ENCODE assay signal across 20 cellular contexts in the genomic region with DNA sequence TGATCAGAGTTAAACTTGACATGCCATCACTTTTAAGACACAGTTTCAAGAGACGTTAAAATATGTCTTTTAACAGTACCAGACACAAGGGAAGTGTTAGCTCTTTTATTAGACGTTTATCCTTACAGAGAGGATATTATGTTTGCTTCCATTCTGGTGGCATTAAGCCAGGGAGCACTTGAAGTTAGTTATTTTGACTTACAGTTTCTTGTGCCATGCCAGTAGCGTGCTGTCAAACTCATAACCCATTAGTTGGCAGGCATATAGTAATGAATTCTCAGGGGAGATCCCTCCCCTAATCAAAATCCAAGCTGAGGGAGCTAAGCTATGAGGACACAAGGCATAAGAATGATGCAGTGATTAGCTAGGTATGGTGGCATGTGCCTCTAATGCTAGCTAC.
A peak's percentile ranks its signal among the peaks of the same experiment; 100 is the strongest.
DNase-seq lines count a peak whose midpoint lies in the region; ATAC-seq, FAIRE-seq and TF ChIP-seq lines count a peak whose summit lies in the region.
"Had no signal": no experiment of that assay in that cellular context is flagged by ENCODE, and none has a peak within 500 bp of the region (broad histone marks: within the 10 kb centered on the region; RNA-seq: fewer than 3 reads in every experiment).

No MANE protein-coding gene starts in this region.

- H3K27ac ChIP-seq in heart left ventricle (no peak overlapping the region), neural cell (ENCODE audit: low read length) (peak overlapping the region; percentile 10), upper lobe of left lung (no peak overlapping the region)
- H3K27ac ChIP-seq: HL-60, PC-9, RWPE1, SJSA1 had no signal

- no peaks in the 10 kb centered on the region for H3K79me2 ChIP-seq in neural cell (replicated peaks; ENCODE audit: insufficient read depth, low read length)

- H3K4me3 ChIP-seq in heart left ventricle: no peak overlapping the region
- H3K4me3 ChIP-seq in neural cell (ENCODE audit: low read length): no peak overlapping the region
- no peak overlapping the region for H3K4me3 ChIP-seq in upper lobe of left lung
- H3K4me3 ChIP-seq: MG63, PC-9, SJSA1 had no signal

- no peak for DNase-seq in heart left ventricle
- DNase-seq in left cardiac atrium: no peak
- DNase-seq in H54 (ENCODE audit: insufficient read length, low spot score): no peak
- no peak for DNase-seq in WTC11 (ENCODE audit: low spot score)
- no peak for DNase-seq in OCI-M1 (lab: John Stamatoyannopoulos, UW)
- no peak for DNase-seq in LoVo (ENCODE audit: low spot score)
- DNase-seq in upper lobe of left lung: no peak
- DNase-seq: COR-L47, HCEC 1CT, MG63, NCI-H1048, NCI-H1436 treated with DMSO at 0.1 percent for 48 hours, NCI-H2029, NCI-H748 treated with DMSO at 0.1 percent for 48 hours, PC-9 had no signal

- peak overlapping the region; percentile 63 for H3K27ac Mint-ChIP-seq in WTC11
- H3K27ac Mint-ChIP-seq: B cell had no signal

- no peaks in the 10 kb centered on the region for H3F3A ChIP-seq in neural cell (ENCODE audit: insufficient read depth, low read length, poor library complexity, severe bottlenecking)

- H3K9me3 Mint-ChIP-seq in WTC11: no peaks in the 10 kb centered on the region

- peak in 3 of 4 donors; percentile 11 to 39 (median 36) for ATAC-seq in heart left ventricle
- no peak for ATAC-seq in left cardiac atrium
- ATAC-seq in WTC11: no peak
- no peak for ATAC-seq in upper lobe of left lung (ENCODE audit: low FRiP score in 2 of 2)

- H3K9ac ChIP-seq in neural cell (ENCODE audit: low read length): no peak overlapping the region

- H3K36me3 Mint-ChIP-seq in WTC11: peaks cover 9% of the 10 kb centered on the region

- H3K4me1 Mint-ChIP-seq in WTC11: no peaks in the 10 kb centered on the region
- H3K4me1 Mint-ChIP-seq: B cell had no signal

- TF ChIP-seq CTCF in heart left ventricle (IDR thresholded peaks at IDR 0.05) (no peak), WTC11 (IDR thresholded peaks at IDR 0.05) (no peak), neural cell (IDR thresholded peaks at IDR 0.05; ENCODE audit: poor library complexity, severe bottlenecking) (no peak), upper lobe of left lung (IDR thresholded peaks at IDR 0.05) (no peak)

- H3K36me3 ChIP-seq in heart left ventricle (peaks cover 0 to 46% (median 24%) of the 10 kb centered on the region in 9 donors), neural cell (ENCODE audit: insufficient read depth, low read length) (no peaks in the 10 kb centered on the region), upper lobe of left lung (peaks cover 0 to 26% (median 7%) of the 10 kb centered on the region in 4 donors)
- H3K36me3 ChIP-seq: SJSA1 had no signal

- TF ChIP-seq RAD21 in neural cell (conservative IDR thresholded peaks at IDR 0.05): no peak

- no peaks in the 10 kb centered on the region for H3K27me3 ChIP-seq in heart left ventricle
- no peaks in the 10 kb centered on the region for H3K27me3 ChIP-seq in neural cell (ENCODE audit: insufficient read depth, low read depth, low read length)
- no peaks in the 10 kb centered on the region for H3K27me3 ChIP-seq in upper lobe of left lung
- H3K27me3 ChIP-seq: MG63, SJSA1 had no signal

- intact Hi-C loops in heart left ventricle (cut with DNase I): no loop called here
- intact Hi-C loops in left cardiac atrium (cut with DNase I): no loop called here

- H3K4me1 ChIP-seq in heart left ventricle: peaks cover 0 to 8% (median 0%) of the 10 kb centered on the region in 12 donors
- no peaks in the 10 kb centered on the region for H3K4me1 ChIP-seq in upper lobe of left lung
- H3K4me1 ChIP-seq: SJSA1 had no signal

- no peaks in the 10 kb centered on the region for H3K9me3 ChIP-seq in heart left ventricle
- no peaks in the 10 kb centered on the region for H3K9me3 ChIP-seq in neural cell (ENCODE audit: low read length)
- H3K9me3 ChIP-seq in upper lobe of left lung: no peaks in the 10 kb centered on the region
- H3K9me3 ChIP-seq: MG63, SJSA1 had no signal

- POLR2A ChIA-PET in WTC11 (lab: Charles Lee): no interaction called here

- no peaks in the 10 kb centered on the region for H3K9me2 ChIP-seq in neural cell (ENCODE audit: insufficient read depth, low read length)

- no peak overlapping the region for H3K4me2 ChIP-seq in neural cell (ENCODE audit: low read length)
- H3K4me2 ChIP-seq: PC-9 had no signal

- 35 to 44% (median 36%) methylated on average over 3 of the region's 3 CpGs for WGBS in heart left ventricle, 4 donors
- WGBS in upper lobe of left lung, 2 donors: 64 to 71% methylated on average over 3 of the region's 3 CpGs

- peak; percentile 30 for FAIRE-seq in H54 (lab: Jason Lieb, UNC)

- H3K4me3 Mint-ChIP-seq in WTC11: no peak overlapping the region
- H3K4me3 Mint-ChIP-seq: B cell had no signal

- no peak overlapping the region for H2AFZ ChIP-seq in neural cell (ENCODE audit: low read depth, low read length)
- H2AFZ ChIP-seq: PC-9 had no signal

- no peaks in the 10 kb centered on the region for H3K27me3 Mint-ChIP-seq in WTC11 (ENCODE audit: low read depth)
- H3K27me3 Mint-ChIP-seq: B cell had no signal

- CTCF ChIA-PET in WTC11 (lab: Charles Lee): no interaction called here

- H4K20me1 ChIP-seq in neural cell (ENCODE audit: insufficient read depth): no peaks in the 10 kb centered on the region

- TF ChIP-seq EP300 in neural cell (conservative IDR thresholded peaks at IDR 0.05; ENCODE audit: poor library complexity, severe bottlenecking): peak; percentile 27
- no peak for TF ChIP-seq EP300 in upper lobe of left lung (IDR thresholded peaks at IDR 0.05)

- TF ChIP-seq POLR2A in heart left ventricle (IDR thresholded peaks at IDR 0.05): no peak
- TF ChIP-seq POLR2A in H54 (IDR thresholded peaks at IDR 0.05; ENCODE audit: low read depth, low read length): no peak
- no peak for TF ChIP-seq POLR2A in upper lobe of left lung (IDR thresholded peaks at IDR 0.05)

TF ChIP-seq in WTC11, 78 proteins besides CTCF, POLR2A, EP300 and RAD21:
- TF ChIP-seq GABPB1 (CRISPR knock-in tag; IDR thresholded peaks at IDR 0.05): no peak
- TF ChIP-seq, protein P1, sequence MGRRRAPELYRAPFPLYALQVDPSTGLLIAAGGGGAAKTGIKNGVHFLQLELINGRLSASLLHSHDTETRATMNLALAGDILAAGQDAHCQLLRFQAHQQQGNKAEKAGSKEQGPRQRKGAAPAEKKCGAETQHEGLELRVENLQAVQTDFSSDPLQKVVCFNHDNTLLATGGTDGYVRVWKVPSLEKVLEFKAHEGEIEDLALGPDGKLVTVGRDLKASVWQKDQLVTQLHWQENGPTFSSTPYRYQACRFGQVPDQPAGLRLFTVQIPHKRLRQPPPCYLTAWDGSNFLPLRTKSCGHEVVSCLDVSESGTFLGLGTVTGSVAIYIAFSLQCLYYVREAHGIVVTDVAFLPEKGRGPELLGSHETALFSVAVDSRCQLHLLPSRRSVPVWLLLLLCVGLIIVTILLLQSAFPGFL (CRISPR knock-in tag; IDR thresholded peaks at IDR 0.05; ENCODE audit: borderline replicate concordance): no peak

TF ChIP-seq in neural cell, 6 proteins besides CTCF, POLR2A, EP300 and RAD21:
- no peak for TF ChIP-seq SMC3 (conservative IDR thresholded peaks at IDR 0.05; ENCODE audit: poor library complexity)
- TF ChIP-seq POLR2AphosphoS5 (IDR thresholded peaks at IDR 0.05): no peak
- no peak for TF ChIP-seq EZH2 (IDR thresholded peaks at IDR 0.05; ENCODE audit: borderline replicate concordance, insufficient read depth, low read length, poor library complexity, severe bottlenecking)
- TF ChIP-seq, protein P2, sequence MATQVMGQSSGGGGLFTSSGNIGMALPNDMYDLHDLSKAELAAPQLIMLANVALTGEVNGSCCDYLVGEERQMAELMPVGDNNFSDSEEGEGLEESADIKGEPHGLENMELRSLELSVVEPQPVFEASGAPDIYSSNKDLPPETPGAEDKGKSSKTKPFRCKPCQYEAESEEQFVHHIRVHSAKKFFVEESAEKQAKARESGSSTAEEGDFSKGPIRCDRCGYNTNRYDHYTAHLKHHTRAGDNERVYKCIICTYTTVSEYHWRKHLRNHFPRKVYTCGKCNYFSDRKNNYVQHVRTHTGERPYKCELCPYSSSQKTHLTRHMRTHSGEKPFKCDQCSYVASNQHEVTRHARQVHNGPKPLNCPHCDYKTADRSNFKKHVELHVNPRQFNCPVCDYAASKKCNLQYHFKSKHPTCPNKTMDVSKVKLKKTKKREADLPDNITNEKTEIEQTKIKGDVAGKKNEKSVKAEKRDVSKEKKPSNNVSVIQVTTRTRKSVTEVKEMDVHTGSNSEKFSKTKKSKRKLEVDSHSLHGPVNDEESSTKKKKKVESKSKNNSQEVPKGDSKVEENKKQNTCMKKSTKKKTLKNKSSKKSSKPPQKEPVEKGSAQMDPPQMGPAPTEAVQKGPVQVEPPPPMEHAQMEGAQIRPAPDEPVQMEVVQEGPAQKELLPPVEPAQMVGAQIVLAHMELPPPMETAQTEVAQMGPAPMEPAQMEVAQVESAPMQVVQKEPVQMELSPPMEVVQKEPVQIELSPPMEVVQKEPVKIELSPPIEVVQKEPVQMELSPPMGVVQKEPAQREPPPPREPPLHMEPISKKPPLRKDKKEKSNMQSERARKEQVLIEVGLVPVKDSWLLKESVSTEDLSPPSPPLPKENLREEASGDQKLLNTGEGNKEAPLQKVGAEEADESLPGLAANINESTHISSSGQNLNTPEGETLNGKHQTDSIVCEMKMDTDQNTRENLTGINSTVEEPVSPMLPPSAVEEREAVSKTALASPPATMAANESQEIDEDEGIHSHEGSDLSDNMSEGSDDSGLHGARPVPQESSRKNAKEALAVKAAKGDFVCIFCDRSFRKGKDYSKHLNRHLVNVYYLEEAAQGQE (IDR thresholded peaks at IDR 0.05; ENCODE audit: borderline replicate concordance): no peak
- TF ChIP-seq MXI1 (conservative IDR thresholded peaks at IDR 0.05; ENCODE audit: poor library complexity, severe bottlenecking): no peak
- TF ChIP-seq TAF1 (IDR thresholded peaks at IDR 0.05; ENCODE audit: low read depth): no peak

Comparison
In these comparisons a context has a peak if more than half of its experiments do, and no peak if none do; other contexts are left out.
1. ATAC-seq: peak in heart left ventricle (3 of 4); none in left cardiac atrium (0 of 2), WTC11 (single experiment) and upper lobe of left lung (0 of 2).